ENCODE assay signal across 1 cellular context in the genomic region with DNA sequence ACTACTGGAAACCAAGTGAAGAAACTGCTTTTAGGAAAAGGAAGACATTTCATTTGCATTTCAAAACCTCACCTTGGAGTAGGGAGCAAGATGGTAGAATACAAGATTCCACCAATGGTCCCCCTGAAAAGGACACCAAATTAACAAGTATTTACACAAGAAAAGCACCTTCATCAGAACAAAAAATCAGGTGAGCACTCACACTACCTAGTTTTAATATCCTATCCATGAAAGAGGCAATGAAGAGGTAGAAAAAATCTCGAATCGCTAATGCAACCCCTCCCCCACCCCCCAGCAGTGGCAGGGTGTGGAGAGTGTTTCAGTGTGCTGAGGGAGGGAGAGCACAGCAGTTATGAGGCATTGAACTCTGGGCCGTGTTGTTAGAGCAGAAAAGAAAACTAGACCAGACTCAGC.
TF ChIP-seq lines count a peak whose summit lies in the region.

No MANE protein-coding gene starts in this region.

TF ChIP-seq in H1, 55 proteins besides CTCF, POLR2A, EP300 and RAD21:
- TF ChIP-seq CBX5 (IDR thresholded peaks at IDR 0.05; ENCODE audit: low read depth, low read length) (no peak), BRCA1 (IDR thresholded peaks at IDR 0.05; ENCODE audit: low read depth, low read length) (no peak), RXRA (IDR thresholded peaks at IDR 0.05; ENCODE audit: insufficient read depth, low read depth, low read length) (no peak), SP4 (IDR thresholded peaks at IDR 0.05; ENCODE audit: low read length) (no peak), MAFK (IDR thresholded peaks at IDR 0.05; ENCODE audit: low read depth, low read length) (no peak), CHD2 (IDR thresholded peaks at IDR 0.05; ENCODE audit: low read length) (no peak; the same call in 1 of the 2 replicates), TAF7 (optimal IDR thresholded peaks at IDR 0.05; ENCODE audit: borderline replicate concordance, low read depth, low read length) (peak; percentile 23), EZH2 (IDR thresholded peaks at IDR 0.05; ENCODE audit: low read depth, low read length, severe bottlenecking) (no peak), ZNF274 (IDR thresholded peaks at IDR 0.05; ENCODE audit: borderline replicate concordance, extremely low read depth, low read length) (no peak), GTF2F1 (IDR thresholded peaks at IDR 0.05; ENCODE audit: borderline replicate concordance, low read depth, low read length) (no peak), BACH1 (IDR thresholded peaks at IDR 0.05; ENCODE audit: low read length) (no peak), POU5F1 (IDR thresholded peaks at IDR 0.05; ENCODE audit: low read depth, low read length) (no peak), SIX5 (IDR thresholded peaks at IDR 0.05; ENCODE audit: low read depth, low read length) (no peak), PHF8 (conservative IDR thresholded peaks at IDR 0.05; ENCODE audit: low read depth, low read length) (no peak), RNF2 (IDR thresholded peaks at IDR 0.05; ENCODE audit: borderline replicate concordance, low read depth, low read length, missing control alignments, poor library complexity, severe bottlenecking) (no peak), EGR1 (IDR thresholded peaks at IDR 0.05; ENCODE audit: borderline replicate concordance, low read depth, low read length) (no peak), CREB1 (IDR thresholded peaks at IDR 0.05) (no peak), GABPA (IDR thresholded peaks at IDR 0.05; ENCODE audit: borderline replicate concordance, insufficient read depth, low read length) (no peak), HDAC6 (IDR thresholded peaks at IDR 0.05; ENCODE audit: low read depth, low read length) (no peak), CEBPB (IDR thresholded peaks at IDR 0.05; ENCODE audit: low read depth, low read length) (no peak), JUND (IDR thresholded peaks at IDR 0.05; ENCODE audit: low read length) (no peak), KDM1A (IDR thresholded peaks at IDR 0.05; ENCODE audit: borderline replicate concordance, low read length) (no peak), TEAD4 (IDR thresholded peaks at IDR 0.05; ENCODE audit: low read depth, low read length) (no peak), CHD1 (IDR thresholded peaks at IDR 0.05; ENCODE audit: low read depth, low read length) (no peak), RFX5 (IDR thresholded peaks at IDR 0.05; ENCODE audit: borderline replicate concordance, low read depth, low read length) (no peak), TCF12 (IDR thresholded peaks at IDR 0.05; ENCODE audit: low read depth, low read length) (peak; percentile 67; the same call in 1 of the 2 replicates), SRF (IDR thresholded peaks at IDR 0.05; ENCODE audit: low read depth, low read length) (no peak), SIRT6 (IDR thresholded peaks at IDR 0.05; ENCODE audit: low read length) (no peak), POLR2AphosphoS5 (IDR thresholded peaks at IDR 0.05; ENCODE audit: low read depth, low read length) (peak; percentile 58; the same call in 1 of the 2 replicates), KDM5A (IDR thresholded peaks at IDR 0.05; ENCODE audit: low read length) (no peak), NRF1 (IDR thresholded peaks at IDR 0.05; ENCODE audit: low read depth, low read length) (no peak), NANOG (IDR thresholded peaks at IDR 0.05; ENCODE audit: insufficient read depth, low read depth, low read length, poor library complexity, severe bottlenecking) (no peak), HDAC2 (IDR thresholded peaks at IDR 0.05; ENCODE audit: borderline replicate concordance in 1 of 2, low read depth in 2 of 2, low read length in 2 of 2) (peak; percentile 57 to 84; a peak in 3 of 4 replicates), BCL11A (IDR thresholded peaks at IDR 0.05; ENCODE audit: low read depth in 2 of 2, low read length in 2 of 2) (no peak), SIN3A (conservative IDR thresholded peaks at IDR 0.05 in 1 of 2, IDR thresholded peaks at IDR 0.05 in 1 of 2; ENCODE audit: low read depth in 1 of 2, low read length in 2 of 2) (no peak), CTBP2 (IDR thresholded peaks at IDR 0.05; ENCODE audit: borderline replicate concordance, insufficient read depth, insufficient read length, low read length) (no peak), SP2 (IDR thresholded peaks at IDR 0.05; ENCODE audit: low read length) (no peak), RBBP5 (IDR thresholded peaks at IDR 0.05; ENCODE audit: borderline replicate concordance, low read depth, low read length) (peak; percentile 97), TBP (IDR thresholded peaks at IDR 0.05; ENCODE audit: low read depth, low read length) (no peak), JUN (IDR thresholded peaks at IDR 0.05; ENCODE audit: low read depth, low read length) (no peak), FOSL1 (IDR thresholded peaks at IDR 0.05; ENCODE audit: insufficient read depth, low read depth, low read length) (no peak), KDM4A (IDR thresholded peaks at IDR 0.05; ENCODE audit: low read depth, low read length, severe bottlenecking) (no peak), SUZ12 (IDR thresholded peaks at IDR 0.05; ENCODE audit: low read length) (no peak), CBX8 (IDR thresholded peaks at IDR 0.05; ENCODE audit: borderline replicate concordance, low read depth, low read length) (no peak), ASH2L (IDR thresholded peaks at IDR 0.05; ENCODE audit: low read length) (peak; percentile 95), TAF1 (IDR thresholded peaks at IDR 0.05; ENCODE audit: low read depth, low read length) (0 out of 2 replicates have a peak, but pooled peaks have one; percentile 31), SP1 (IDR thresholded peaks at IDR 0.05; ENCODE audit: low read depth, low read length) (peak; percentile 78; the same call in 1 of the 2 replicates), SAP30 (IDR thresholded peaks at IDR 0.05; ENCODE audit: insufficient read depth, insufficient replicate concordance, low read length) (no peak), YY1 (IDR thresholded peaks at IDR 0.05; ENCODE audit: low read depth, low read length) (0 out of 2 replicates have a peak, but pooled peaks have one; percentile 50)
- TF ChIP-seq, protein P1, sequence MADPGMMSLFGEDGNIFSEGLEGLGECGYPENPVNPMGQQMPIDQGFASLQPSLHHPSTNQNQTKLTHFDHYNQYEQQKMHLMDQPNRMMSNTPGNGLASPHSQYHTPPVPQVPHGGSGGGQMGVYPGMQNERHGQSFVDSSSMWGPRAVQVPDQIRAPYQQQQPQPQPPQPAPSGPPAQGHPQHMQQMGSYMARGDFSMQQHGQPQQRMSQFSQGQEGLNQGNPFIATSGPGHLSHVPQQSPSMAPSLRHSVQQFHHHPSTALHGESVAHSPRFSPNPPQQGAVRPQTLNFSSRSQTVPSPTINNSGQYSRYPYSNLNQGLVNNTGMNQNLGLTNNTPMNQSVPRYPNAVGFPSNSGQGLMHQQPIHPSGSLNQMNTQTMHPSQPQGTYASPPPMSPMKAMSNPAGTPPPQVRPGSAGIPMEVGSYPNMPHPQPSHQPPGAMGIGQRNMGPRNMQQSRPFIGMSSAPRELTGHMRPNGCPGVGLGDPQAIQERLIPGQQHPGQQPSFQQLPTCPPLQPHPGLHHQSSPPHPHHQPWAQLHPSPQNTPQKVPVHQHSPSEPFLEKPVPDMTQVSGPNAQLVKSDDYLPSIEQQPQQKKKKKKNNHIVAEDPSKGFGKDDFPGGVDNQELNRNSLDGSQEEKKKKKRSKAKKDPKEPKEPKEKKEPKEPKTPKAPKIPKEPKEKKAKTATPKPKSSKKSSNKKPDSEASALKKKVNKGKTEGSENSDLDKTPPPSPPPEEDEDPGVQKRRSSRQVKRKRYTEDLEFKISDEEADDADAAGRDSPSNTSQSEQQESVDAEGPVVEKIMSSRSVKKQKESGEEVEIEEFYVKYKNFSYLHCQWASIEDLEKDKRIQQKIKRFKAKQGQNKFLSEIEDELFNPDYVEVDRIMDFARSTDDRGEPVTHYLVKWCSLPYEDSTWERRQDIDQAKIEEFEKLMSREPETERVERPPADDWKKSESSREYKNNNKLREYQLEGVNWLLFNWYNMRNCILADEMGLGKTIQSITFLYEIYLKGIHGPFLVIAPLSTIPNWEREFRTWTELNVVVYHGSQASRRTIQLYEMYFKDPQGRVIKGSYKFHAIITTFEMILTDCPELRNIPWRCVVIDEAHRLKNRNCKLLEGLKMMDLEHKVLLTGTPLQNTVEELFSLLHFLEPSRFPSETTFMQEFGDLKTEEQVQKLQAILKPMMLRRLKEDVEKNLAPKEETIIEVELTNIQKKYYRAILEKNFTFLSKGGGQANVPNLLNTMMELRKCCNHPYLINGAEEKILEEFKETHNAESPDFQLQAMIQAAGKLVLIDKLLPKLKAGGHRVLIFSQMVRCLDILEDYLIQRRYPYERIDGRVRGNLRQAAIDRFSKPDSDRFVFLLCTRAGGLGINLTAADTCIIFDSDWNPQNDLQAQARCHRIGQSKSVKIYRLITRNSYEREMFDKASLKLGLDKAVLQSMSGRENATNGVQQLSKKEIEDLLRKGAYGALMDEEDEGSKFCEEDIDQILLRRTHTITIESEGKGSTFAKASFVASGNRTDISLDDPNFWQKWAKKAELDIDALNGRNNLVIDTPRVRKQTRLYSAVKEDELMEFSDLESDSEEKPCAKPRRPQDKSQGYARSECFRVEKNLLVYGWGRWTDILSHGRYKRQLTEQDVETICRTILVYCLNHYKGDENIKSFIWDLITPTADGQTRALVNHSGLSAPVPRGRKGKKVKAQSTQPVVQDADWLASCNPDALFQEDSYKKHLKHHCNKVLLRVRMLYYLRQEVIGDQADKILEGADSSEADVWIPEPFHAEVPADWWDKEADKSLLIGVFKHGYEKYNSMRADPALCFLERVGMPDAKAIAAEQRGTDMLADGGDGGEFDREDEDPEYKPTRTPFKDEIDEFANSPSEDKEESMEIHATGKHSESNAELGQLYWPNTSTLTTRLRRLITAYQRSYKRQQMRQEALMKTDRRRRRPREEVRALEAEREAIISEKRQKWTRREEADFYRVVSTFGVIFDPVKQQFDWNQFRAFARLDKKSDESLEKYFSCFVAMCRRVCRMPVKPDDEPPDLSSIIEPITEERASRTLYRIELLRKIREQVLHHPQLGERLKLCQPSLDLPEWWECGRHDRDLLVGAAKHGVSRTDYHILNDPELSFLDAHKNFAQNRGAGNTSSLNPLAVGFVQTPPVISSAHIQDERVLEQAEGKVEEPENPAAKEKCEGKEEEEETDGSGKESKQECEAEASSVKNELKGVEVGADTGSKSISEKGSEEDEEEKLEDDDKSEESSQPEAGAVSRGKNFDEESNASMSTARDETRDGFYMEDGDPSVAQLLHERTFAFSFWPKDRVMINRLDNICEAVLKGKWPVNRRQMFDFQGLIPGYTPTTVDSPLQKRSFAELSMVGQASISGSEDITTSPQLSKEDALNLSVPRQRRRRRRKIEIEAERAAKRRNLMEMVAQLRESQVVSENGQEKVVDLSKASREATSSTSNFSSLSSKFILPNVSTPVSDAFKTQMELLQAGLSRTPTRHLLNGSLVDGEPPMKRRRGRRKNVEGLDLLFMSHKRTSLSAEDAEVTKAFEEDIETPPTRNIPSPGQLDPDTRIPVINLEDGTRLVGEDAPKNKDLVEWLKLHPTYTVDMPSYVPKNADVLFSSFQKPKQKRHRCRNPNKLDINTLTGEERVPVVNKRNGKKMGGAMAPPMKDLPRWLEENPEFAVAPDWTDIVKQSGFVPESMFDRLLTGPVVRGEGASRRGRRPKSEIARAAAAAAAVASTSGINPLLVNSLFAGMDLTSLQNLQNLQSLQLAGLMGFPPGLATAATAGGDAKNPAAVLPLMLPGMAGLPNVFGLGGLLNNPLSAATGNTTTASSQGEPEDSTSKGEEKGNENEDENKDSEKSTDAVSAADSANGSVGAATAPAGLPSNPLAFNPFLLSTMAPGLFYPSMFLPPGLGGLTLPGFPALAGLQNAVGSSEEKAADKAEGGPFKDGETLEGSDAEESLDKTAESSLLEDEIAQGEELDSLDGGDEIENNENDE (IDR thresholded peaks at IDR 0.05; ENCODE audit: insufficient replicate concordance, low read length): peak; percentile 88
- TF ChIP-seq, protein P2, sequence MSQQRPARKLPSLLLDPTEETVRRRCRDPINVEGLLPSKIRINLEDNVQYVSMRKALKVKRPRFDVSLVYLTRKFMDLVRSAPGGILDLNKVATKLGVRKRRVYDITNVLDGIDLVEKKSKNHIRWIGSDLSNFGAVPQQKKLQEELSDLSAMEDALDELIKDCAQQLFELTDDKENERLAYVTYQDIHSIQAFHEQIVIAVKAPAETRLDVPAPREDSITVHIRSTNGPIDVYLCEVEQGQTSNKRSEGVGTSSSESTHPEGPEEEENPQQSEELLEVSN (IDR thresholded peaks at IDR 0.05): no peak
- TF ChIP-seq, protein P3, sequence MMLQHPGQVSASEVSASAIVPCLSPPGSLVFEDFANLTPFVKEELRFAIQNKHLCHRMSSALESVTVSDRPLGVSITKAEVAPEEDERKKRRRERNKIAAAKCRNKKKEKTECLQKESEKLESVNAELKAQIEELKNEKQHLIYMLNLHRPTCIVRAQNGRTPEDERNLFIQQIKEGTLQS (IDR thresholded peaks at IDR 0.05; ENCODE audit: insufficient read depth, low read depth, low read length): no peak
- TF ChIP-seq, protein P4, sequence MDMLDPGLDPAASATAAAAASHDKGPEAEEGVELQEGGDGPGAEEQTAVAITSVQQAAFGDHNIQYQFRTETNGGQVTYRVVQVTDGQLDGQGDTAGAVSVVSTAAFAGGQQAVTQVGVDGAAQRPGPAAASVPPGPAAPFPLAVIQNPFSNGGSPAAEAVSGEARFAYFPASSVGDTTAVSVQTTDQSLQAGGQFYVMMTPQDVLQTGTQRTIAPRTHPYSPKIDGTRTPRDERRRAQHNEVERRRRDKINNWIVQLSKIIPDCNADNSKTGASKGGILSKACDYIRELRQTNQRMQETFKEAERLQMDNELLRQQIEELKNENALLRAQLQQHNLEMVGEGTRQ (IDR thresholded peaks at IDR 0.05; ENCODE audit: low read length): no peak
- TF ChIP-seq, protein P5, sequence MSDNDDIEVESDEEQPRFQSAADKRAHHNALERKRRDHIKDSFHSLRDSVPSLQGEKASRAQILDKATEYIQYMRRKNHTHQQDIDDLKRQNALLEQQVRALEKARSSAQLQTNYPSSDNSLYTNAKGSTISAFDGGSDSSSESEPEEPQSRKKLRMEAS (IDR thresholded peaks at IDR 0.05): no peak
- TF ChIP-seq, protein P6, sequence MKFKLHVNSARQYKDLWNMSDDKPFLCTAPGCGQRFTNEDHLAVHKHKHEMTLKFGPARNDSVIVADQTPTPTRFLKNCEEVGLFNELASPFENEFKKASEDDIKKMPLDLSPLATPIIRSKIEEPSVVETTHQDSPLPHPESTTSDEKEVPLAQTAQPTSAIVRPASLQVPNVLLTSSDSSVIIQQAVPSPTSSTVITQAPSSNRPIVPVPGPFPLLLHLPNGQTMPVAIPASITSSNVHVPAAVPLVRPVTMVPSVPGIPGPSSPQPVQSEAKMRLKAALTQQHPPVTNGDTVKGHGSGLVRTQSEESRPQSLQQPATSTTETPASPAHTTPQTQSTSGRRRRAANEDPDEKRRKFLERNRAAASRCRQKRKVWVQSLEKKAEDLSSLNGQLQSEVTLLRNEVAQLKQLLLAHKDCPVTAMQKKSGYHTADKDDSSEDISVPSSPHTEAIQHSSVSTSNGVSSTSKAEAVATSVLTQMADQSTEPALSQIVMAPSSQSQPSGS (IDR thresholded peaks at IDR 0.05; ENCODE audit: low read length): no peak
TF ChIP-seq in H1: peak in this region for 10.
